15 cellular contexts compared by ENCODE assay signal in the genomic region with DNA sequence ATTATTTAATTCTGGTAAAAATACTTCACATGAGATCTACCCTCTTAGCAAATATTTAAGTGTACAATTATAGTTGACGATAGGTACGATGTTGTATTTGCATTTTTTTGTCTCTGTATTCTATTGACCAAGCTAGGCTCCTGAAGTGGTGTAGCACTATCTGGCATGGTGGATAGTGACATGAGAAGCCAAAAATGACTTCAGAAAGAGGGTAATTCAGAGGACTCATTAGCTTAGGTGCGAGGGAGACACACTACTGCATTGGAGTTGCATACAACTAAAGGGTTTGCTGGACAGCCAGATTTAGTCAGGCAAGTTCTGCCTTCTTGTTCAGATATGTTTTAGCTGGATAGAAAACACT. TPM values are rescaled to one million over a fixed set of nuclear protein-coding genes. Genes with fewer than 3 reads are reported as not detected.
DNase-seq lines count a peak whose midpoint lies in the region; ATAC-seq lines count a peak whose summit lies in the region.
"Had no signal": no experiment of that assay in that cellular context is flagged by ENCODE, and none has a peak within 500 bp of the region (broad histone marks: within the 10 kb centered on the region; RNA-seq: fewer than 3 reads in every experiment).

No MANE protein-coding gene starts in this region.

- H3K27me3 ChIP-seq in BLaER1 = no peaks in the 10 kb centered on the region
- no peaks in the 10 kb centered on the region for H3K27me3 ChIP-seq in right cardiac atrium (ENCODE audit: control insufficient read depth, insufficient read depth)
- H3K27me3 ChIP-seq: Peyer's patch, transverse colon had no signal

- ATAC-seq in GM19328 (IDR thresholded peaks at IDR 0.05; ENCODE audit: unreplicated experiment) (peak; percentile 49), HG02759 (IDR thresholded peaks at IDR 0.05; ENCODE audit: unreplicated experiment) (peak; percentile 69), HG03457 (IDR thresholded peaks at IDR 0.05; ENCODE audit: unreplicated experiment) (peak; percentile 62), right cardiac atrium (no peak)
- ATAC-seq: left ventricle myocardium superior, psoas muscle had no signal

- DNase-seq in GF-D8 (lab: John Stamatoyannopoulos, UW) (no peak), NCI-H1092 treated with DMSO at 0.1 percent for 48 hours (lab: John Stamatoyannopoulos, UW) (no peak), right cardiac atrium (no peak)
- DNase-seq in activated CD8-positive, alpha-beta memory T cell treated with anti-CD3 and anti-CD28 coated beads for 24 hours = no peak
- DNase-seq: left ventricle myocardium superior, NCI-H1048, Peyer's patch, psoas muscle, transverse colon had no signal

- peaks cover 14% of the 10 kb centered on the region for H3K4me1 ChIP-seq in BLaER1
- H3K4me1 ChIP-seq in right cardiac atrium (ENCODE audit: control insufficient read depth, insufficient read depth, low read length) = no peaks in the 10 kb centered on the region
- H3K4me1 ChIP-seq: HAP-1, psoas muscle, transverse colon had no signal

- no peaks in the 10 kb centered on the region for H4K20me1 ChIP-seq in BLaER1

- H3K27ac ChIP-seq in BLaER1 (no peak overlapping the region), right cardiac atrium (ENCODE audit: low read length) (no peak overlapping the region)
- H3K27ac ChIP-seq: psoas muscle, transverse colon, VCaP had no signal

- 75% methylated on average over 3 of the region's 3 CpGs for WGBS in right cardiac atrium

- H3K4me3 ChIP-seq in BLaER1 (no peak overlapping the region), right cardiac atrium (ENCODE audit: low read length) (no peak overlapping the region)
- H3K4me3 ChIP-seq: HAP-1, Peyer's patch, psoas muscle, transverse colon had no signal

- H3K9me3 ChIP-seq in BLaER1 (0 out of 2 replicates have a peak, but pooled peaks cover 4% of the 10 kb centered on the region), right cardiac atrium (ENCODE audit: control insufficient read depth, low read length) (no peaks in the 10 kb centered on the region)
- H3K9me3 ChIP-seq: HAP-1, Peyer's patch, psoas muscle, transverse colon had no signal

- peak overlapping the region; percentile 25; the same call in 1 of the 2 replicates for H3K4me2 ChIP-seq in BLaER1

- H3K9ac ChIP-seq in BLaER1 = no peak overlapping the region

- intact Hi-C loops in right cardiac atrium (cut with DNase I) = no loop called here

- H3K36me3 ChIP-seq in BLaER1 = no peaks in the 10 kb centered on the region
- H3K36me3 ChIP-seq: HAP-1, Peyer's patch, transverse colon had no signal

RNA-seq across cellular contexts. Expression of gene KBTBD8, which starts 50.6 kb away (rescaled TPM):
- total RNA-seq in right cardiac atrium = 1 to 10 TPM; 5.5 to 7.1 (median 5.6) TPM
- 2.0 TPM for polyA plus RNA-seq in right cardiac atrium

Comparison
In these comparisons a context has a peak if more than half of its experiments do, and no peak if none do; other contexts are left out.
1. ATAC-seq: peak in GM19328 (single experiment), HG02759 (single experiment) and HG03457 (single experiment); none in right cardiac atrium (0 of 2).